Comparison of ENCODE assay signal across 19 cellular contexts in the genomic region with DNA sequence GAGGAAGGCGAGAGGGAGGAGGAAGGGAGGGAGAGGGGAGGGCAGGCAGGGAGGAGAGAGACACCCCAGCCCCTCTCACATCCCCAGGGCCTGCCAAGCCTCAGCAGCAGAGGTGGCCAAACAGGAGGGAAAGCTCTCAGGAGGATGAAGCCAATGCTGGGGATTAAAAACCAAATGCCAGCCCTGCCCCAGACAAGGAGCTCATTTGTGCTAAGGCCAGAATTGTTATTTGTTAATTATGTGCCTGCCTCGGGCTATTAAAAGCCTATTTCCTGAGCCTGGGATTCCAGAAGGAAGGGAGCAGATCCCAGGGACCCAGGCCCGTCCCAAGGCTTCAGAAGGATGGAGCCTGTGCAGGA. TPM values are rescaled to one million over a fixed set of nuclear protein-coding genes. Genes with fewer than 3 reads are reported as not detected.
DNase-seq lines count a peak whose midpoint lies in the region; ATAC-seq and TF ChIP-seq lines count a peak whose summit lies in the region.
"Had no signal": no experiment of that assay in that cellular context is flagged by ENCODE, and none has a peak within 500 bp of the region (broad histone marks: within the 10 kb centered on the region; RNA-seq: fewer than 3 reads in every experiment).

No MANE protein-coding gene starts in this region.

- H3K27ac ChIP-seq in endodermal cell (ENCODE audit: low read depth, low read length) (peak overlapping the region; percentile 94), Peyer's patch (no peak overlapping the region)
- H3K27ac ChIP-seq: neutrophil had no signal

- DNase-seq in NCI-H748 (lab: John Stamatoyannopoulos, UW; ENCODE audit: unreplicated experiment) (peak; percentile 24), NCI-H748 treated with DMSO at 0.1 percent for 48 hours (lab: John Stamatoyannopoulos, UW) (no peak), NCI-H524 (lab: John Stamatoyannopoulos, UW) (peak; percentile 47 to 80), endodermal cell (no peak), Peyer's patch (no peak), inferior parietal cortex (ENCODE audit: extremely low spot score) (no peak)
- no peak for DNase-seq in stimulated activated effector memory CD8-positive, alpha-beta T cell treated with anti-CD3 and anti-CD28 coated beads, Interleukin-12 subunit alpha, Interleukin-12 subunit beta, amount 100 ng/mL, for 72 hours (ENCODE audit: low spot score in 2 of 2)
- DNase-seq: activated naive CD8-positive, alpha-beta T cell treated with anti-CD3 and anti-CD28 coated beads, Interleukin-2, amount 50 U/mL, for 24 hours; activated T-cell treated with anti-CD3 and anti-CD28 coated beads, Interleukin-2, amount 50 U/mL, for 24 hours; GOT3; NCI-H146; NCI-H526; stimulated activated CD4-positive, alpha-beta T cell treated with anti-CD3 and anti-CD28 coated beads, Interleukin-2, amount 100 ng/mL, for 48 hours; stimulated activated CD8-positive, alpha-beta memory T cell treated with anti-CD3 and anti-CD28 coated beads, Interleukin-4, amount 100 ng/mL, for 48 hours had no signal

- no peaks in the 10 kb centered on the region for H3K36me3 ChIP-seq in endodermal cell (ENCODE audit: control insufficient read depth, insufficient read depth, low read length)
- H3K36me3 ChIP-seq in Peyer's patch: no peaks in the 10 kb centered on the region
- H3K36me3 ChIP-seq: neutrophil had no signal

- no peak overlapping the region for H3K4me3 Mint-ChIP-seq in endodermal cell
- H3K4me3 Mint-ChIP-seq in stimulated activated effector memory CD8-positive, alpha-beta T cell treated with anti-CD3 and anti-CD28 coated beads, Interleukin-12 subunit alpha, Interleukin-12 subunit beta, amount 100 ng/mL, for 72 hours: no peak overlapping the region
- H3K4me3 Mint-ChIP-seq: activated naive CD8-positive, alpha-beta T cell treated with anti-CD3 and anti-CD28 coated beads, Interleukin-2, amount 50 U/mL, for 24 hours; activated T-cell treated with anti-CD3 and anti-CD28 coated beads, Interleukin-2, amount 50 U/mL, for 24 hours; central memory CD8-positive, alpha-beta T cell; memory B cell had no signal

- H3K4me1 ChIP-seq in endodermal cell (ENCODE audit: control insufficient read depth, insufficient read depth, low read length) (peaks cover 2% of the 10 kb centered on the region), Peyer's patch (peaks cover 0 to 19% (median 6%) of the 10 kb centered on the region in 4 donors)

- no peak overlapping the region for H3K27ac Mint-ChIP-seq in endodermal cell
- peak overlapping the region; percentile 67 for H3K27ac Mint-ChIP-seq in stimulated activated effector memory CD8-positive, alpha-beta T cell treated with anti-CD3 and anti-CD28 coated beads, Interleukin-12 subunit alpha, Interleukin-12 subunit beta, amount 100 ng/mL, for 72 hours
- H3K27ac Mint-ChIP-seq: activated naive CD8-positive, alpha-beta T cell treated with anti-CD3 and anti-CD28 coated beads, Interleukin-2, amount 50 U/mL, for 24 hours; activated T-cell treated with anti-CD3 and anti-CD28 coated beads, Interleukin-2, amount 50 U/mL, for 24 hours; memory B cell had no signal

- no peak for TF ChIP-seq CTCF in endodermal cell (conservative IDR thresholded peaks at IDR 0.05)
- TF ChIP-seq CTCF in Peyer's patch (IDR thresholded peaks at IDR 0.05): no peak

- no peak overlapping the region for H3K4me3 ChIP-seq in endodermal cell (ENCODE audit: low read length)
- H3K4me3 ChIP-seq in Peyer's patch: no peak overlapping the region

- peaks cover 8% of the 10 kb centered on the region for H3K36me3 Mint-ChIP-seq in endodermal cell (ENCODE audit: low read depth)
- no peaks in the 10 kb centered on the region for H3K36me3 Mint-ChIP-seq in stimulated activated effector memory CD8-positive, alpha-beta T cell treated with anti-CD3 and anti-CD28 coated beads, Interleukin-12 subunit alpha, Interleukin-12 subunit beta, amount 100 ng/mL, for 72 hours

- peaks cover 21% of the 10 kb centered on the region for H3K27me3 ChIP-seq in endodermal cell (ENCODE audit: control insufficient read depth, insufficient read depth, low read length, poor library complexity, severe bottlenecking)
- H3K27me3 ChIP-seq in Peyer's patch: no peaks in the 10 kb centered on the region

- no peak for ATAC-seq in stimulated activated effector memory CD8-positive, alpha-beta T cell treated with anti-CD3 and anti-CD28 coated beads, Interleukin-12 subunit alpha, Interleukin-12 subunit beta, amount 100 ng/mL, for 72 hours
- ATAC-seq in HG03520 (IDR thresholded peaks at IDR 0.05; ENCODE audit: unreplicated experiment): no peak
- ATAC-seq: activated naive CD8-positive, alpha-beta T cell treated with anti-CD3 and anti-CD28 coated beads, Interleukin-2, amount 50 U/mL, for 24 hours; Right ventricle myocardium inferior had no signal

- peaks cover 21% of the 10 kb centered on the region for H3K27me3 Mint-ChIP-seq in endodermal cell (ENCODE audit: insufficient read depth)
- H3K27me3 Mint-ChIP-seq: memory B cell had no signal

- no peak for TF ChIP-seq POLR2A in Peyer's patch (IDR thresholded peaks at IDR 0.05)

- peaks cover 3% of the 10 kb centered on the region for H3K4me1 Mint-ChIP-seq in endodermal cell
- peaks cover 12% of the 10 kb centered on the region for H3K4me1 Mint-ChIP-seq in stimulated activated effector memory CD8-positive, alpha-beta T cell treated with anti-CD3 and anti-CD28 coated beads, Interleukin-12 subunit alpha, Interleukin-12 subunit beta, amount 100 ng/mL, for 72 hours
- H3K4me1 Mint-ChIP-seq: central memory CD8-positive, alpha-beta T cell had no signal

- H3K9me3 ChIP-seq in endodermal cell (ENCODE audit: control insufficient read depth, low read length): peaks cover 8% of the 10 kb centered on the region
- no peaks in the 10 kb centered on the region for H3K9me3 ChIP-seq in Peyer's patch
- H3K9me3 ChIP-seq: neutrophil had no signal

- WGBS in endodermal cell (ENCODE audit: insufficient coverage in 1 of 2, insufficient read length in 1 of 2), 2 experiments: 90 to 100% methylated on average over 1 to 3 of the region's 3 CpGs

- H3K9me3 Mint-ChIP-seq in endodermal cell: peaks cover 6% of the 10 kb centered on the region
- peaks cover 2% of the 10 kb centered on the region for H3K9me3 Mint-ChIP-seq in stimulated activated effector memory CD8-positive, alpha-beta T cell treated with anti-CD3 and anti-CD28 coated beads, Interleukin-12 subunit alpha, Interleukin-12 subunit beta, amount 100 ng/mL, for 72 hours
- H3K9me3 Mint-ChIP-seq: activated naive CD8-positive, alpha-beta T cell treated with anti-CD3 and anti-CD28 coated beads, Interleukin-2, amount 50 U/mL, for 24 hours; central memory CD8-positive, alpha-beta T cell; memory B cell had no signal

- H3K9ac ChIP-seq in endodermal cell (ENCODE audit: extremely low read depth, low read length, poor library complexity, severe bottlenecking): no peak overlapping the region

RNA-seq across cellular contexts. Expression of gene GINS2, which starts 27.9 kb away (rescaled TPM):
- total RNA-seq in endodermal cell: 10 to 100 TPM; 32.8 to 42.3 TPM
- 31.2 TPM for polyA plus RNA-seq in endodermal cell (2013, experiment 1 of 2)
- 30.9 TPM for polyA plus RNA-seq in endodermal cell (2013, experiment 2 of 2)
- 10 to 100 TPM in 1 of 4 donors, 1 to 10 TPM in 3; 2.9 to 10.7 (median 5.2) TPM for total RNA-seq in Peyer's patch

RNA-seq across cellular contexts. Expression of gene C16orf74, which starts 34.2 kb away (rescaled TPM):
- total RNA-seq in endodermal cell: 1 to 10 TPM; 3.6 to 7.4 TPM
- 1.7 TPM for polyA plus RNA-seq in endodermal cell (2013, experiment 1 of 2)
- polyA plus RNA-seq in endodermal cell (2013, experiment 2 of 2): 2.0 TPM
- total RNA-seq in Peyer's patch: 1 to 10 TPM in 2 of 4 donors, not detected in 2; 2.5 to 6.6 TPM

Comparison
In these comparisons a context has a peak if more than half of its experiments do, and no peak if none do; other contexts are left out.
1. DNase-seq: peak in NCI-H748 (single experiment) and NCI-H524 (2 of 2); none in NCI-H748 treated with DMSO at 0.1 percent for 48 hours (single experiment), endodermal cell (single experiment), stimulated activated effector memory CD8-positive, alpha-beta T cell treated with anti-CD3 and anti-CD28 coated beads, Interleukin-12 subunit alpha, Interleukin-12 subunit beta, amount 100 ng/mL, for 72 hours (0 of 2), Peyer's patch (0 of 3) and inferior parietal cortex (single experiment).